In the genomic region with DNA sequence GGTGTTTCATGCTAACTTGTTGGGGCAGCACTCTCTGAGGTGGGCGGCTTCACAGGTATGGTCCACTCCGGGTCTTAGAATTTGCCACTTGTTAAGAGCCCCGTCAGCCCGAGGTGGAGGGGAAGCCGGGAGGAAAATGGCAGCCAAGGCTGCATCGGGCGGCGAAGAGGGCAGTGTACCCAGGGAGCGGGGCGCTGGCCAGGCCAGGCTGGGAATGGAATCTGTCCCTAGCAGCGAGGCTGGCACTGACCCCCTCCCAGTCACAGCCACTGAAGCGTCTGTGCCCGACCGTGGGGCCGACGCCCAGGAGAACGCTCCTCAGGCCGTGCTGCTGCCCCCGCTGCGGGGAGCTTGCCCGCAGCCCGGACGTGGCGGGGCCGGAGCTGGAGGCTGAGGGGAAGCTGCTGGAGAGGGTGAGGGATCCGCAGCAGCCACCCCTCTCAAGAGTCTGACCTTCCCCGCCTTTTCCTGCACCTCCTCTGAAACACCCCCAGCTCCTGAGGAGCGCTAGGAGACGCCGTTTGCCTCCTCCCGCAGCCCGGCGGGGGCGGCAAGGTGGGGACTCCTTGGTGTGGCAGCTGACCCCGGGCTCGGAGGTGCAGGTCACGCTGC, we compare ENCODE assay signal across 17 cellular contexts.
DNase-seq lines count a peak whose midpoint lies in the region; ATAC-seq, FAIRE-seq and TF ChIP-seq lines count a peak whose summit lies in the region.
"Had no signal": no experiment of that assay in that cellular context is flagged by ENCODE, and none has a peak within 500 bp of the region (broad histone marks: within the 10 kb centered on the region; RNA-seq: fewer than 3 reads in every experiment).

No MANE protein-coding gene starts in this region.

- peak; percentile 23 to 83 (median 55) for ATAC-seq in heart right ventricle
- ATAC-seq in pancreas: peak; percentile 35 to 89 (median 67)
- ATAC-seq in GM21619 (IDR thresholded peaks at IDR 0.05; ENCODE audit: unreplicated experiment): no peak

- H3K4me1 ChIP-seq in heart right ventricle (no peaks in the 10 kb centered on the region), pancreas (no peaks in the 10 kb centered on the region), BE2C (no peaks in the 10 kb centered on the region; the same call in 1 of the 2 replicates)
- H3K4me1 ChIP-seq: BLaER1 treated with 17β-estradiol and CSF1 and Interleukin-3, amounts not matched to agents 10 nM and 100 nM; SJSA1 had no signal

- H3K36me3 ChIP-seq in heart right ventricle: no peaks in the 10 kb centered on the region
- H3K36me3 ChIP-seq in pancreas: no peaks in the 10 kb centered on the region
- H3K36me3 ChIP-seq in BE2C: no peaks in the 10 kb centered on the region
- H3K36me3 ChIP-seq: BLaER1 treated with 17β-estradiol and CSF1 and Interleukin-3, amounts not matched to agents 10 nM and 100 nM; SJSA1 had no signal

- H3K27me3 ChIP-seq in heart right ventricle (no peaks in the 10 kb centered on the region), pancreas (no peaks in the 10 kb centered on the region), BE2C (no peaks in the 10 kb centered on the region)
- H3K27me3 ChIP-seq: BLaER1 treated with 17β-estradiol and CSF1 and Interleukin-3, amounts not matched to agents 10 nM and 100 nM; hepatocyte; SJSA1 had no signal

- H3K27ac ChIP-seq in heart right ventricle: peak overlapping the region in 2 of 10 donors; percentile 2 to 33
- no peak overlapping the region for H3K27ac ChIP-seq in pancreas
- H3K27ac ChIP-seq: BLaER1 treated with 17β-estradiol and CSF1 and Interleukin-3, amounts not matched to agents 10 nM and 100 nM; hepatocyte; SJSA1 had no signal

- H3K4me3 ChIP-seq in heart right ventricle (peak overlapping the region in 8 of 10 donors; percentile 17 to 52 (median 41)), pancreas (peak overlapping the region in 3 of 4 donors; percentile 13 to 34 (median 30)), BE2C (ENCODE audit: low read depth, low read length) (no peak overlapping the region)
- H3K4me3 ChIP-seq: BLaER1 treated with 17β-estradiol and CSF1 and Interleukin-3, amounts not matched to agents 10 nM and 100 nM; hepatocyte; SJSA1 had no signal

- no peak for FAIRE-seq in pancreas (lab: Jason Lieb, UNC)
- FAIRE-seq: endometrium, GM18507 had no signal

- WGBS in heart right ventricle, 2 donors: 49 to 51% methylated on average over 37 of the region's 37 CpGs
- whole genome bisulfite sequencing in pancreas, 2 donors: 37 to 52% methylated on average over 34 to 37 of the region's 37 CpGs

- peak; percentile 17 for DNase-seq in GM13976 (ENCODE audit: low spot score)
- peak; percentile 2 for DNase-seq in SK-MEL-5 (ENCODE audit: low read depth, low spot score)
- peak in 1 of 2 donors; percentile 20 for DNase-seq in heart right ventricle
- peak; percentile 4 to 65 (median 30) for DNase-seq in pancreas
- DNase-seq in KG1 (lab: John Stamatoyannopoulos, UW): no peak
- no peak for DNase-seq in NOMO-1 treated with DMSO at 0.1 percent for 48 hours (lab: John Stamatoyannopoulos, UW; ENCODE audit: unreplicated experiment)
- DNase-seq in BE2C: no peak
- DNase-seq: activated T-cell treated with anti-CD3 and anti-CD28 coated beads, Interleukin-2, amount 50 U/mL, for 24 hours; IMR-90; NCI-H1436; stimulated activated CD4-positive, alpha-beta T cell treated with anti-CD3 and anti-CD28 coated beads, Interleukin-4, amount 100 ng/mL, for 4 hours had no signal

- intact Hi-C loops in heart right ventricle (cut with DNase I): no loop called here
- intact Hi-C loops in pancreas (cut with DNase I): no loop called here

- in situ Hi-C loops in GM13976 (cut with MboI; ENCODE audit: low sequenced_read_pairs, unreplicated experiment) (no loop called here), SK-MEL-5 (cut with HindIII; ENCODE audit: low pct_unique_long_range_greater_than_20kb, low sequenced_read_pairs) (no loop called here)

- TF ChIP-seq CTCF in GM13976 (IDR thresholded peaks at IDR 0.05; ENCODE audit: borderline replicate concordance, control extremely low read depth, extremely low read depth, insufficient read depth, missing control alignments) (no peak), heart right ventricle (IDR thresholded peaks at IDR 0.05) (no peak), pancreas (IDR thresholded peaks at IDR 0.05) (no peak), BE2C (IDR thresholded peaks at IDR 0.05; ENCODE audit: low read depth, low read length) (no peak)

- H3K9me3 ChIP-seq in heart right ventricle (peaks cover 0 to 24% (median 0%) of the 10 kb centered on the region in 11 donors), pancreas (peaks cover 0 to 2% (median 0%) of the 10 kb centered on the region in 4 donors), BE2C (no peaks in the 10 kb centered on the region)
- H3K9me3 ChIP-seq: SJSA1 had no signal

Comparison
In these comparisons a context has a peak if more than half of its experiments do, and no peak if none do; other contexts are left out.
1. DNase-seq: peak in GM13976 (single experiment), SK-MEL-5 (single experiment) and pancreas (6 of 6); none in KG1 (single experiment), NOMO-1 treated with DMSO at 0.1 percent for 48 hours (single experiment) and BE2C (single experiment).